Comparison of ENCODE assay signal across 8 cellular contexts in the genomic region with DNA sequence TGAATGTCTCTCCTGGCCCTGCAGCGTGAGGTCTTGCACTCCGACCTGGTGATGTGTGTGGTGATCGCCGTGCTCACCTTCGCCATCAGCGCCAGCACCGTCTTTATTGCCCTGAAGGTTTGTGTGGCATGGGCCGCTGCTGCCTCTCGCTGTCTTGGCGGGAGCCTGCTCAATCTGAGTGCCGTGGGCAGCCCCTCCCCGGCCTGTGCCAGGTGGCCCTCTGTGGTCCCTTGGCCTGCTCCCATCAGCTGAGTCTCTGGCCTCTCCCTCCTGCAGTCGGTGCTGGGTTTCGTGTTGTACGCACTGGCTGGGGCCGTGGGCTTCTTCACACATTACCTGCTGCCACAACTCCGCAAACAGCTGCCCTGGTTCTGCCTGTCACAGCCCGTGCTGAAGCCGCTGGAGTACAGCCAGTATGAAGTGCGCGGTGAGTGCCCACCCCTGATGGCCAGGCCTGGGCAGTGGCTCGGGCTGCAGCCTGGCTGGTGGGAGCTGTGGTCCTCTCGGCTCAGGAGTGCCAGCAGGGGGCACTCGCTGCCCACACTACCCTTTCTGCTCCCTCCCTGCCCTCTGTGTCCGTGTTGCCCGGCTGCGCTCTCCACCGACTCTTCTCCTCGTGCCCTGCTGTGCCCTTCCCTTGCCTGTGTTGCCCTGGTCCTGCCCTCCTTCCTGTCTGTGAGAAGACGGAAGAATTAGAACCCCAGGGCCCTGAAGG. TPM values are rescaled to one million over a fixed set of nuclear protein-coding genes. Genes with fewer than 3 reads are reported as not detected.
A peak's percentile ranks its signal among the peaks of the same experiment; 100 is the strongest.
DNase-seq lines count a peak whose midpoint lies in the region; ATAC-seq, FAIRE-seq and TF ChIP-seq lines count a peak whose summit lies in the region.

No MANE protein-coding gene starts in this region.

- peaks cover 2% of the 10 kb centered on the region for H4K20me1 ChIP-seq in keratinocyte (ENCODE audit: control insufficient read depth, extremely low read depth, insufficient read depth, low read length)

- H3K27me3 Mint-ChIP-seq in T-cell: no peaks in the 10 kb centered on the region
- no peaks in the 10 kb centered on the region for H3K27me3 Mint-ChIP-seq in stimulated activated naive B cell treated with anti-CD40 and anti-IgM and Interleukin-4, amounts not matched to agents 10 μg/mL and 1 μg/mL and 100 μg/mL, for 72 hours

- no peaks in the 10 kb centered on the region for H3K9me3 ChIP-seq in BE2C
- H3K9me3 ChIP-seq in HEK293 (ENCODE audit: control insufficient read depth, insufficient read depth, low read depth, low read length): no peaks in the 10 kb centered on the region
- no peaks in the 10 kb centered on the region for H3K9me3 ChIP-seq in breast epithelium
- H3K9me3 ChIP-seq in keratinocyte (ENCODE audit: control insufficient read depth, low read depth, low read length): no peaks in the 10 kb centered on the region

- H3K4me3 Mint-ChIP-seq in T-cell: no peak overlapping the region
- peak overlapping the region in 1 of 2 donors; percentile 55 for H3K4me3 Mint-ChIP-seq in stimulated activated naive B cell treated with anti-CD40 and anti-IgM and Interleukin-4, amounts not matched to agents 10 μg/mL and 1 μg/mL and 100 μg/mL, for 72 hours

- no peak overlapping the region for H3K4me3 ChIP-seq in BE2C (ENCODE audit: low read depth, low read length)
- no peak overlapping the region for H3K4me3 ChIP-seq in HEK293 (ENCODE audit: low read depth, low read length)
- no peak overlapping the region for H3K4me3 ChIP-seq in breast epithelium
- H3K4me3 ChIP-seq in keratinocyte (ENCODE audit: control insufficient read depth in 2 of 3, extremely low read depth in 1 of 3, insufficient read depth in 2 of 3, low read depth in 1 of 3, low read length in 3 of 3): no peak overlapping the region

- H3K4me1 ChIP-seq in BE2C (no peaks in the 10 kb centered on the region), HEK293 (ENCODE audit: control insufficient read depth, insufficient read depth, low read length) (no peaks in the 10 kb centered on the region), breast epithelium (no peaks in the 10 kb centered on the region), keratinocyte (ENCODE audit: control insufficient read depth, extremely low read depth, insufficient read depth, low read length) (no peaks in the 10 kb centered on the region)

- FAIRE-seq in keratinocyte (lab: Jason Lieb, UNC): no peak

- H3K27ac Mint-ChIP-seq in T-cell: peak overlapping the region in 1 of 2 donors; percentile 74
- no peak overlapping the region for H3K27ac Mint-ChIP-seq in stimulated activated naive B cell treated with anti-CD40 and anti-IgM and Interleukin-4, amounts not matched to agents 10 μg/mL and 1 μg/mL and 100 μg/mL, for 72 hours

- no peaks in the 10 kb centered on the region for H3K9me3 Mint-ChIP-seq in T-cell
- no peaks in the 10 kb centered on the region for H3K9me3 Mint-ChIP-seq in stimulated activated naive B cell treated with anti-CD40 and anti-IgM and Interleukin-4, amounts not matched to agents 10 μg/mL and 1 μg/mL and 100 μg/mL, for 72 hours

- no peak for TF ChIP-seq POLR2A in breast epithelium (IDR thresholded peaks at IDR 0.05)

- peak; percentile 62 to 86 (median 78) for ATAC-seq in T-cell (replicated peaks in 1 of 4)
- peak; percentile 93 to 94 for ATAC-seq in stimulated activated naive B cell treated with anti-CD40 and anti-IgM and Interleukin-4, amounts not matched to agents 10 μg/mL and 1 μg/mL and 100 μg/mL, for 72 hours (replicated peaks)
- ATAC-seq in HG03159 (IDR thresholded peaks at IDR 0.05; ENCODE audit: unreplicated experiment): no peak

- H3K36me3 ChIP-seq in BE2C (peaks cover 4% of the 10 kb centered on the region; the same call in 1 of the 2 replicates), HEK293 (ENCODE audit: control insufficient read depth in 2 of 2, insufficient read depth in 1 of 2, low read length in 2 of 2) (peaks cover 0 to 93% of the 10 kb centered on the region in 2 experiments; a peak in 1 of 3 replicates), breast epithelium (peaks cover 16% of the 10 kb centered on the region), keratinocyte (ENCODE audit: control insufficient read depth in 2 of 2, extremely low read depth in 1 of 2, insufficient read depth in 2 of 2, low read length in 2 of 2) (peaks cover 55 to 58% of the 10 kb centered on the region in 2 experiments)

- TF ChIP-seq CTCF in BE2C (IDR thresholded peaks at IDR 0.05; ENCODE audit: low read depth, low read length) (peak; percentile 55), HEK293 (tag by site-specific recombination; IDR thresholded peaks at IDR 0.05) (peak; percentile 83), breast epithelium (IDR thresholded peaks at IDR 0.05) (peak in 2 of 3 donors; percentile 14 to 46), keratinocyte (optimal IDR thresholded peaks at IDR 0.05 in 1 of 3, IDR thresholded peaks at IDR 0.05 in 1 of 3, conservative IDR thresholded peaks at IDR 0.05 in 1 of 3; ENCODE audit: extremely low read depth in 1 of 3, insufficient read depth in 2 of 3, low read length in 3 of 3) (peak; percentile 17 to 71 (median 22))

- CTCF ChIA-PET in HEK293 (lab: Yijun Ruan, JAX): interaction anchor here (0.6 to 1.8 kb wide), 11 partner anchors 12 to 259 kb away, joined by 3 to 6 read pairs (median 4); a partner anchor contains a TSS
- CTCF ChIA-PET in T-cell (lab: Charles Lee): interaction anchor here (0.5 to 0.9 kb wide), 3 partner anchors 86 to 366 kb away, joined by 3 to 4 read pairs (median 4); a partner anchor contains a TSS

- intact Hi-C loops in breast epithelium (cut with DNase I; ENCODE audit: low total_unique reads): no loop called here

- H3K9ac ChIP-seq in keratinocyte (ENCODE audit: control insufficient read depth, extremely low read depth, insufficient read depth, low read length): no peak overlapping the region

- DNase-seq in BE2C: peak; percentile 64
- DNase-seq in T-cell: peak in 28 of 34 experiments; percentile 24 to 70 (median 47)
- DNase-seq in breast epithelium (ENCODE audit: low spot score in 2 of 2): no peak
- no peak for DNase-seq in keratinocyte (ENCODE audit: low read depth, low spot score)
- DNase-seq in stimulated activated naive B cell treated with anti-CD40 and anti-IgM and Interleukin-4, amounts not matched to agents 10 μg/mL and 1 μg/mL and 100 μg/mL, for 72 hours: no peak
- no peak for DNase-seq in ureter (ENCODE audit: low spot score)

- H3K4me1 Mint-ChIP-seq in T-cell: peaks cover 7 to 15% (median 10%) of the 10 kb centered on the region in 3 donors
- H3K4me1 Mint-ChIP-seq in stimulated activated naive B cell treated with anti-CD40 and anti-IgM and Interleukin-4, amounts not matched to agents 10 μg/mL and 1 μg/mL and 100 μg/mL, for 72 hours: peaks cover 15 to 27% of the 10 kb centered on the region in 2 donors

- no peaks in the 10 kb centered on the region for H3K9me1 ChIP-seq in keratinocyte (ENCODE audit: control insufficient read depth, extremely low read depth, insufficient read depth, low read length)

- dilution Hi-C loops in keratinocyte (cut with MboI; ENCODE audit: extremely low pct_ligation_motif_present, low sequenced_read_pairs): no loop called here

- H3K27ac ChIP-seq in HEK293 (ENCODE audit: extremely low read depth, low read depth, low read length) (no peak overlapping the region), breast epithelium (no peak overlapping the region), keratinocyte (ENCODE audit: control insufficient read depth, insufficient read depth, low read length) (no peak overlapping the region)

- POLR2A ChIA-PET in HEK293 (lab: Yijun Ruan, JAX) (interaction anchor here (0.6 to 1.3 kb wide), 4 partner anchors 11 to 53 kb away, joined by 3 to 6 read pairs (median 4); a partner anchor contains a TSS), T-cell (lab: Charles Lee) (interaction anchor here in 1 of 2 donors (0.7 kb wide), 1 partner anchor 179 kb away, joined by 3 read pairs; no protein-coding TSS in a partner anchor)

- H3K4me2 ChIP-seq in keratinocyte (ENCODE audit: control insufficient read depth, extremely low read depth, insufficient read depth, low read depth, low read length): no peak overlapping the region

- H2AFZ ChIP-seq in keratinocyte (ENCODE audit: control insufficient read depth, low read length): no peak overlapping the region

- peaks cover 1% of the 10 kb centered on the region for H3K79me2 ChIP-seq in keratinocyte (ENCODE audit: control insufficient read depth, insufficient read depth, low read length)

- H3K27me3 ChIP-seq in BE2C (no peaks in the 10 kb centered on the region), breast epithelium (no peaks in the 10 kb centered on the region), keratinocyte (ENCODE audit: control insufficient read depth, extremely low read depth, insufficient read depth, low read length) (no peaks in the 10 kb centered on the region)

- peaks cover 20% of the 10 kb centered on the region for H3K36me3 Mint-ChIP-seq in T-cell
- H3K36me3 Mint-ChIP-seq in stimulated activated naive B cell treated with anti-CD40 and anti-IgM and Interleukin-4, amounts not matched to agents 10 μg/mL and 1 μg/mL and 100 μg/mL, for 72 hours: peaks cover 42 to 55% of the 10 kb centered on the region in 2 donors

RNA-seq across cellular contexts. Expression of a gene that starts 10.2 kb away (rescaled TPM):
- 84.2 TPM for polyA plus RNA-seq in BE2C (2012; ENCODE audit: insufficient read depth, insufficient read length, low read depth)
- total RNA-seq in T-cell: 10 to 100 TPM; 54.2 to 74.7 (median 66.8) TPM
- 10 to 100 TPM; 13.4 to 21.0 (median 20.1) TPM for total RNA-seq in breast epithelium
- 6.1 to 16.5 TPM (median 10.5 TPM) in 3 replicates for polyA plus RNA-seq in keratinocyte
- 2.9 TPM for polyA plus RNA-seq in keratinocyte (2011; ENCODE audit: low read depth)
- 5.5 and 9.7 TPM in 2 replicates for polyA plus RNA-seq in keratinocyte (2011; cell fraction: cytosol; rRNA removed)
- polyA plus RNA-seq in keratinocyte (2011; cell fraction: nucleus; rRNA removed): 45.9 and 65.6 TPM in 2 replicates
- polyA plus RNA-seq in keratinocyte (2012; ENCODE audit: low replicate concordance): 16.6 and 25.6 TPM in 2 replicates
- polyA minus RNA-seq in keratinocyte: 26.5 to 94.3 TPM (median 29.5 TPM) in 3 replicates
- polyA minus RNA-seq in keratinocyte (2011; cell fraction: cytosol; rRNA and poly(A)+ RNA removed): 33.4 TPM
- 97.7 and 104 TPM in 2 replicates for polyA minus RNA-seq in keratinocyte (2011; cell fraction: nucleus; rRNA and poly(A)+ RNA removed)
- total RNA-seq in ureter: 57.6 TPM

RNA-seq across cellular contexts. Expression of a gene that starts 11.8 kb away (rescaled TPM):
- polyA plus RNA-seq in BE2C (2012; ENCODE audit: insufficient read depth, insufficient read length, low read depth): 38.5 TPM
- 100 to 1,000 TPM in 2 of 5 donors, 10 to 100 TPM in 3; 60.8 to 110 (median 84.0) TPM for total RNA-seq in T-cell
- 10 to 100 TPM; 30.4 to 39.0 (median 36.7) TPM for total RNA-seq in breast epithelium
- polyA plus RNA-seq in keratinocyte: 13.6 to 18.8 TPM (median 17.5 TPM) in 3 replicates
- polyA plus RNA-seq in keratinocyte (2011; ENCODE audit: low read depth): 16.5 TPM
- 13.9 and 26.8 TPM in 2 replicates for polyA plus RNA-seq in keratinocyte (2011; cell fraction: cytosol; rRNA removed)
- polyA plus RNA-seq in keratinocyte (2011; cell fraction: nucleus; rRNA removed): 16.8 and 28.6 TPM in 2 replicates
- polyA plus RNA-seq in keratinocyte (2012; ENCODE audit: low replicate concordance): 19.2 and 29.1 TPM in 2 replicates
- polyA minus RNA-seq in keratinocyte: 19.5 to 32.4 TPM (median 32.4 TPM) in 3 replicates
- polyA minus RNA-seq in keratinocyte (2011; cell fraction: cytosol; rRNA and poly(A)+ RNA removed): 34.0 TPM
- 16.4 and 21.2 TPM in 2 replicates for polyA minus RNA-seq in keratinocyte (2011; cell fraction: nucleus; rRNA and poly(A)+ RNA removed)
- 57.3 TPM for total RNA-seq in ureter

RNA-seq across cellular contexts. Expression of a gene that starts 12.1 kb away (rescaled TPM):
- 10.8 TPM for polyA plus RNA-seq in BE2C (2012; ENCODE audit: insufficient read depth, insufficient read length, low read depth)
- 100 to 1,000 TPM; 179 to 285 (median 200) TPM for total RNA-seq in T-cell
- total RNA-seq in breast epithelium: 10 to 100 TPM; 18.2 to 27.9 (median 25.5) TPM
- 4.5 to 7.2 TPM (median 7.1 TPM) in 3 replicates for polyA plus RNA-seq in keratinocyte
- polyA plus RNA-seq in keratinocyte (2011; ENCODE audit: low read depth): 8.5 TPM
- polyA plus RNA-seq in keratinocyte (2011; cell fraction: cytosol; rRNA removed): 2.7 and 6.2 TPM in 2 replicates
- polyA plus RNA-seq in keratinocyte (2011; cell fraction: nucleus; rRNA removed): 5.3 and 7.0 TPM in 2 replicates
- polyA plus RNA-seq in keratinocyte (2012; ENCODE audit: low replicate concordance): 15.3 and 16.2 TPM in 2 replicates
- 7.4 to 49.8 TPM (median 9.6 TPM) in 3 replicates for polyA minus RNA-seq in keratinocyte
- polyA minus RNA-seq in keratinocyte (2011; cell fraction: cytosol; rRNA and poly(A)+ RNA removed): 11.9 TPM
- polyA minus RNA-seq in keratinocyte (2011; cell fraction: nucleus; rRNA and poly(A)+ RNA removed): 6.1 and 8.1 TPM in 2 replicates
- total RNA-seq in ureter: 40.3 TPM

RNA-seq across cellular contexts. Expression of a gene that starts 30.2 kb away (rescaled TPM):
- polyA plus RNA-seq in BE2C (2012; ENCODE audit: insufficient read depth, insufficient read length, low read depth): 2.2 TPM
- total RNA-seq in T-cell: 1 to 10 TPM; 2.3 to 8.0 (median 3.6) TPM
- total RNA-seq in breast epithelium: 1 to 10 TPM in 1 of 3 donors, under 1 TPM in 2; 0.33 to 2.2 (median 0.80) TPM
- 0.14 to 1.5 TPM (median 0.46 TPM) in 3 replicates for polyA plus RNA-seq in keratinocyte
- polyA plus RNA-seq in keratinocyte (2011; ENCODE audit: low read depth): not detected
- 0.18 and 0.19 TPM in 2 replicates for polyA plus RNA-seq in keratinocyte (2011; cell fraction: cytosol; rRNA removed)
- 0.34 and 0.51 TPM in 2 replicates for polyA plus RNA-seq in keratinocyte (2011; cell fraction: nucleus; rRNA removed)
- polyA plus RNA-seq in keratinocyte (2012; ENCODE audit: low replicate concordance): 0.63 and 0.75 TPM in 2 replicates
- polyA minus RNA-seq in keratinocyte: 0.26 TPM in 1 of 3 replicates, not detected in the others
- polyA minus RNA-seq in keratinocyte (2011; cell fraction: cytosol; rRNA and poly(A)+ RNA removed): not detected
- not detected in 2 replicates for polyA minus RNA-seq in keratinocyte (2011; cell fraction: nucleus; rRNA and poly(A)+ RNA removed)
- total RNA-seq in ureter: 0.83 TPM

RNA-seq across cellular contexts. Expression of a gene that starts 36.9 kb away (rescaled TPM):
- 108 TPM for polyA plus RNA-seq in BE2C (2012; ENCODE audit: insufficient read depth, insufficient read length, low read depth)
- total RNA-seq in T-cell (100 to 1,000 TPM; 155 to 302 (median 172) TPM), breast epithelium (10 to 100 TPM; 45.0 to 57.7 (median 46.2) TPM), ureter (97.9 TPM)
- 20.4 to 49.4 TPM (median 23.5 TPM) in 3 replicates for polyA plus RNA-seq in keratinocyte
- 32.8 TPM for polyA plus RNA-seq in keratinocyte (2011; ENCODE audit: low read depth)
- polyA plus RNA-seq in keratinocyte (2011; cell fraction: cytosol; rRNA removed): 29.6 and 40.9 TPM in 2 replicates
- 53.6 and 57.6 TPM in 2 replicates for polyA plus RNA-seq in keratinocyte (2011; cell fraction: nucleus; rRNA removed)
- polyA plus RNA-seq in keratinocyte (2012; ENCODE audit: low replicate concordance): 55.0 and 57.5 TPM in 2 replicates
- 25.4 to 159 TPM (median 34.4 TPM) in 3 replicates for polyA minus RNA-seq in keratinocyte
- 29.5 TPM for polyA minus RNA-seq in keratinocyte (2011; cell fraction: cytosol; rRNA and poly(A)+ RNA removed)
- 19.3 and 22.6 TPM in 2 replicates for polyA minus RNA-seq in keratinocyte (2011; cell fraction: nucleus; rRNA and poly(A)+ RNA removed)

Comparison
In these comparisons a context has a peak if more than half of its experiments do, and no peak if none do; other contexts are left out.
1. DNase-seq: peak in BE2C (single experiment) and T-cell (28 of 34); none in breast epithelium (0 of 2), keratinocyte (single experiment), stimulated activated naive B cell treated with anti-CD40 and anti-IgM and Interleukin-4, amounts not matched to agents 10 μg/mL and 1 μg/mL and 100 μg/mL, for 72 hours (single experiment) and ureter (single experiment).
2. CTCF ChIP-seq: peak in every context shown above with its lines; median percentile 83 in HEK293; 55 in BE2C; 30 in breast epithelium; 22 in keratinocyte.